Comparison of ENCODE assay signal across 12 cellular contexts in genomic region chr5:132493241-132493640, GRCh38. TPM values are rescaled to one million over a fixed set of nuclear protein-coding genes. Genes with fewer than 3 reads are reported as not detected.
A peak's percentile ranks its signal among the peaks of the same experiment; 100 is the strongest.
DNase-seq lines count a peak whose midpoint lies in the region; ATAC-seq and TF ChIP-seq lines count a peak whose summit lies in the region.
"Had no signal": no experiment of that assay in that cellular context is flagged by ENCODE, and none has a peak within 500 bp of the region (broad histone marks: within the 10 kb centered on the region; RNA-seq: fewer than 3 reads in every experiment).

No MANE protein-coding gene starts in this region.

- TF ChIP-seq EP300 in gastroesophageal sphincter (IDR thresholded peaks at IDR 0.05), result no peak

- H3K27ac ChIP-seq in gastroesophageal sphincter, result peak overlapping the region in 3 of 4 donors; percentile 97 to 99 (median 98)

- TF ChIP-seq POLR2A in gastroesophageal sphincter (IDR thresholded peaks at IDR 0.05), result no peak

- TF ChIP-seq CTCF in activated B cell treated with CpG ODN at 0.5 μM for 24 hours (IDR thresholded peaks at IDR 0.05) (no peak), gastroesophageal sphincter (IDR thresholded peaks at IDR 0.05) (no peak), Calu3 (IDR thresholded peaks at IDR 0.05; ENCODE audit: unreplicated experiment) (no peak)

- no peaks in the 10 kb centered on the region for H3K9me3 Mint-ChIP-seq in activated CD8-positive, alpha-beta memory T cell treated with anti-CD3 and anti-CD28 coated beads, Interleukin-2, amount 10 ng/mL, durations not matched to agents 7 days and 5 days (ENCODE audit: low read depth)
- H3K9me3 Mint-ChIP-seq in activated B cell treated with CpG ODN at 0.5 μM for 24 hours (no peaks in the 10 kb centered on the region), Calu3 (ENCODE audit: low read depth, unreplicated experiment) (no peaks in the 10 kb centered on the region)

- H3K4me3 Mint-ChIP-seq in activated CD8-positive, alpha-beta memory T cell treated with anti-CD3 and anti-CD28 coated beads, Interleukin-2, amount 10 ng/mL, durations not matched to agents 7 days and 5 days, result no peak overlapping the region
- H3K4me3 Mint-ChIP-seq in activated B cell treated with CpG ODN at 0.5 μM for 24 hours (no peak overlapping the region), Calu3 (ENCODE audit: low read depth, unreplicated experiment) (no peak overlapping the region)

- peak; percentile 38 for DNase-seq in activated CD8-positive, alpha-beta memory T cell treated with anti-CD3 and anti-CD28 coated beads, Interleukin-2, amount 10 ng/mL, durations not matched to agents 7 days and 5 days
- no peak for DNase-seq in activated CD8-positive, alpha-beta memory T cell treated with anti-CD3 and anti-CD28 coated beads for 24 hours
- DNase-seq in activated B cell treated with CpG ODN at 0.5 μM for 24 hours, result no peak
- peak; percentile 6 for DNase-seq in stimulated activated naive CD8-positive, alpha-beta T cell treated with anti-CD3 and anti-CD28 coated beads, Interleukin-15, Interleukin-2, amounts not matched to agents 100 U/mL and 50 U/mL, for 24 hours
- DNase-seq in NCI-H1930 (lab: John Stamatoyannopoulos, UW), result no peak
- DNase-seq in Calu3, result no peak
- DNase-seq in cerebellar cortex (ENCODE audit: low spot score), result no peak
- DNase-seq: foreskin melanocyte, trophoblast cell had no signal

- no peak overlapping the region for H3K4me3 ChIP-seq in gastroesophageal sphincter

- intact Hi-C loops in activated B cell treated with CpG ODN at 0.5 μM for 24 hours (cut with micrococcal nuclease) (loop anchor here (10.0 kb wide), 1 partner anchor 612 kb away; no protein-coding TSS in a partner anchor), Calu3 (cut with micrococcal nuclease; ENCODE audit: unreplicated experiment) (loop anchor here (10.0 kb wide), 1 partner anchor 198 kb away; the partner anchor contains the start of gene SLC22A4)

- POLR2A ChIA-PET in activated B cell treated with CpG ODN at 0.5 μM for 24 hours (lab: Charles Lee), result interaction anchor here (1.2 to 11.7 kb wide), 6 partner anchors 17 to 83 kb away, joined by 3 to 461 read pairs (median 205); no protein-coding TSS in a partner anchor

- peaks cover 53% of the 10 kb centered on the region for H3K4me1 Mint-ChIP-seq in activated CD8-positive, alpha-beta memory T cell treated with anti-CD3 and anti-CD28 coated beads, Interleukin-2, amount 10 ng/mL, durations not matched to agents 7 days and 5 days
- H3K4me1 Mint-ChIP-seq in activated B cell treated with CpG ODN at 0.5 μM for 24 hours (peaks cover 63% of the 10 kb centered on the region), Calu3 (ENCODE audit: low read depth, unreplicated experiment) (peaks cover 49% of the 10 kb centered on the region)

- peaks cover 2 to 77% (median 53%) of the 10 kb centered on the region in 3 donors for H3K4me1 ChIP-seq in gastroesophageal sphincter

- H3K27me3 ChIP-seq in gastroesophageal sphincter, result no peaks in the 10 kb centered on the region

- H3K36me3 ChIP-seq in gastroesophageal sphincter, result peaks cover 0 to under 1% of the 10 kb centered on the region in 2 donors

- no peak for ATAC-seq in activated CD8-positive, alpha-beta memory T cell treated with anti-CD3 and anti-CD28 coated beads, Interleukin-2, amount 10 ng/mL, durations not matched to agents 7 days and 5 days
- ATAC-seq in activated B cell treated with CpG ODN at 0.5 μM for 24 hours (ENCODE audit: low read depth) (no peak), gastroesophageal sphincter (no peak)
- no peak for ATAC-seq in stimulated activated naive CD8-positive, alpha-beta T cell treated with anti-CD3 and anti-CD28 coated beads, Interleukin-15, Interleukin-2, amounts not matched to agents 100 U/mL and 50 U/mL, for 24 hours

- H3K27me3 Mint-ChIP-seq in activated CD8-positive, alpha-beta memory T cell treated with anti-CD3 and anti-CD28 coated beads, Interleukin-2, amount 10 ng/mL, durations not matched to agents 7 days and 5 days, result no peaks in the 10 kb centered on the region
- no peaks in the 10 kb centered on the region for H3K27me3 Mint-ChIP-seq in activated B cell treated with CpG ODN at 0.5 μM for 24 hours
- H3K27me3 Mint-ChIP-seq in Calu3 (ENCODE audit: unreplicated experiment), result no peaks in the 10 kb centered on the region

- CTCF ChIA-PET in activated CD8-positive, alpha-beta memory T cell treated with anti-CD3 and anti-CD28 coated beads, Interleukin-2, amount 10 ng/mL, durations not matched to agents 7 days and 5 days (lab: Charles Lee), result interaction anchor here (2.1 to 7.3 kb wide), 4 partner anchors 14 to 82 kb away, joined by 4 to 85 read pairs (median 44); no protein-coding TSS in a partner anchor
- CTCF ChIA-PET in activated B cell treated with CpG ODN at 0.5 μM for 24 hours (lab: Charles Lee), result interaction anchor here (1.2 kb wide), 1 partner anchor 107 kb away, joined by 4 read pairs; no protein-coding TSS in a partner anchor
- CTCF ChIA-PET in Calu3 (lab: Charles Lee), result no interaction called here

- peak overlapping the region; percentile 92 for H3K27ac Mint-ChIP-seq in activated CD8-positive, alpha-beta memory T cell treated with anti-CD3 and anti-CD28 coated beads, Interleukin-2, amount 10 ng/mL, durations not matched to agents 7 days and 5 days
- H3K27ac Mint-ChIP-seq in activated B cell treated with CpG ODN at 0.5 μM for 24 hours (peak overlapping the region; percentile 96), Calu3 (ENCODE audit: unreplicated experiment) (no peak overlapping the region)

- H3K9me3 ChIP-seq in gastroesophageal sphincter, result no peaks in the 10 kb centered on the region

- WGBS in gastroesophageal sphincter (ENCODE audit: low coverage in 1 of 2), 2 donors, result 64 to 94% methylated on average over 2 to 4 of the region's 4 CpGs

- peaks cover 18% of the 10 kb centered on the region for H3K36me3 Mint-ChIP-seq in activated CD8-positive, alpha-beta memory T cell treated with anti-CD3 and anti-CD28 coated beads, Interleukin-2, amount 10 ng/mL, durations not matched to agents 7 days and 5 days
- H3K36me3 Mint-ChIP-seq in activated B cell treated with CpG ODN at 0.5 μM for 24 hours (ENCODE audit: low read depth), result peaks cover 17% of the 10 kb centered on the region
- H3K36me3 Mint-ChIP-seq in Calu3 (ENCODE audit: insufficient read depth, unreplicated experiment), result peaks cover 60% of the 10 kb centered on the region

- BruUV-seq in Calu3 (replicated peaks; lab: Mats Ljungman, UMichigan), result no TSS peak

RNA-seq across cellular contexts. Expression of gene IRF1, which starts 2.7 kb away (rescaled TPM):
- total RNA-seq in activated CD8-positive, alpha-beta memory T cell treated with anti-CD3 and anti-CD28 coated beads, Interleukin-2, amount 10 ng/mL, durations not matched to agents 7 days and 5 days, result 100 to 1,000 TPM; 205 to 223 TPM
- 126 and 134 TPM in 2 replicates for total RNA-seq in activated B cell treated with CpG ODN at 0.5 μM for 24 hours
- total RNA-seq in gastroesophageal sphincter, result 10 to 100 TPM; 10.9 to 74.3 (median 19.4) TPM
- 64.0 and 82.4 TPM in 2 replicates for total RNA-seq in Calu3 (2022)

RNA-seq across cellular contexts. Expression of gene IL5, which starts 50.1 kb away (rescaled TPM):
- 10 to 100 TPM in 1 of 2 experiments, under 1 TPM in 1; 0.35 to 20.0 TPM for total RNA-seq in activated CD8-positive, alpha-beta memory T cell treated with anti-CD3 and anti-CD28 coated beads, Interleukin-2, amount 10 ng/mL, durations not matched to agents 7 days and 5 days
- total RNA-seq in activated B cell treated with CpG ODN at 0.5 μM for 24 hours, result not detected in 2 replicates
- total RNA-seq in gastroesophageal sphincter, result not detected
- not detected in 2 replicates for total RNA-seq in Calu3 (2022)
- total RNA-seq: A673, skeletal muscle tissue had no signal

Comparison
In these comparisons a context has a peak if more than half of its experiments do, and no peak if none do; other contexts are left out.
1. DNase-seq: peak in activated CD8-positive, alpha-beta memory T cell treated with anti-CD3 and anti-CD28 coated beads, Interleukin-2, amount 10 ng/mL, durations not matched to agents 7 days and 5 days (single experiment) and stimulated activated naive CD8-positive, alpha-beta T cell treated with anti-CD3 and anti-CD28 coated beads, Interleukin-15, Interleukin-2, amounts not matched to agents 100 U/mL and 50 U/mL, for 24 hours (single experiment); none in activated CD8-positive, alpha-beta memory T cell treated with anti-CD3 and anti-CD28 coated beads for 24 hours (single experiment), activated B cell treated with CpG ODN at 0.5 μM for 24 hours (single experiment), NCI-H1930 (0 of 2), Calu3 (single experiment) and cerebellar cortex (single experiment).